ENCODE assay signal across 8 cellular contexts in genomic region chr5:140400730-140401361, GRCh38. TPM values are rescaled to one million over a fixed set of nuclear protein-coding genes. Genes with fewer than 3 reads are reported as not detected.
DNase-seq lines count a peak whose midpoint lies in the region; ATAC-seq and TF ChIP-seq lines count a peak whose summit lies in the region.

No MANE protein-coding gene starts in this region.

- WGBS in lower leg skin, 2 donors, result 0 to 2% methylated on average over 25 to 47 of the region's 54 CpGs

- TF ChIP-seq POLR2A in lower leg skin (IDR thresholded peaks at IDR 0.05), result peak in 1 of 2 donors; percentile 0

- H3K27me3 ChIP-seq in CD4-positive, alpha-beta memory T cell (ENCODE audit: insufficient read depth, low read length), result no peaks in the 10 kb centered on the region

- no peaks in the 10 kb centered on the region for H3K27me3 Mint-ChIP-seq in CD4-positive, alpha-beta memory T cell
- H3K27me3 Mint-ChIP-seq in activated CD4-positive, alpha-beta memory T cell treated with anti-CD3 and anti-CD28 coated beads, Interleukin-2, amount 10 ng/mL, durations not matched to agents 7 days and 5 days, result no peaks in the 10 kb centered on the region

- H3K4me1 Mint-ChIP-seq in CD4-positive, alpha-beta memory T cell, result peaks cover 21 to 38% (median 30%) of the 10 kb centered on the region in 4 donors
- peaks cover 32% of the 10 kb centered on the region for H3K4me1 Mint-ChIP-seq in activated CD4-positive, alpha-beta memory T cell treated with anti-CD3 and anti-CD28 coated beads, Interleukin-2, amount 10 ng/mL, durations not matched to agents 7 days and 5 days

- no peak for TF ChIP-seq CTCF in lower leg skin (IDR thresholded peaks at IDR 0.05)

- H3K4me3 ChIP-seq in CD4-positive, alpha-beta memory T cell (ENCODE audit: low read length in 2 of 2), result peak overlapping the region; percentile 90 to 99
- peak overlapping the region; percentile 79 for H3K4me3 ChIP-seq in lower leg skin (ENCODE audit: low read depth, poor library complexity, severe bottlenecking)

- H3K4me3 Mint-ChIP-seq in CD4-positive, alpha-beta memory T cell, result no peak overlapping the region
- H3K4me3 Mint-ChIP-seq in activated CD4-positive, alpha-beta memory T cell treated with anti-CD3 and anti-CD28 coated beads, Interleukin-2, amount 10 ng/mL, durations not matched to agents 7 days and 5 days, result no peak overlapping the region

- H3K4me1 ChIP-seq in CD4-positive, alpha-beta memory T cell (ENCODE audit: insufficient read depth, low read length), result peaks cover 41% of the 10 kb centered on the region

- POLR2A ChIA-PET in CD4-positive, alpha-beta memory T cell (lab: Charles Lee; ENCODE audit: partially characterized antibody), result interaction anchor here (0.6 to 4.1 kb wide), 34 partner anchors 8 to 919 kb away, joined by 3 to 57 read pairs (median 6); partner anchors contain the start of genes APBB3, CD14, EIF4EBP3 and HARS1
- POLR2A ChIA-PET in activated CD4-positive, alpha-beta memory T cell treated with anti-CD3 and anti-CD28 coated beads, Interleukin-2, amount 10 ng/mL, durations not matched to agents 7 days and 5 days (lab: Charles Lee), result interaction anchor here (0.7 to 2.9 kb wide), 47 partner anchors 8 to 1219 kb away, joined by 3 to 39 read pairs (median 5); partner anchors contain the start of genes APBB3, CD14, DIAPH1 and EIF4EBP3

- intact Hi-C loops in CD4-positive, alpha-beta memory T cell (cut with micrococcal nuclease), result loop anchor here (1.0 to 2.0 kb wide), 10 partner anchors 98 to 920 kb away; partner anchors contain the start of genes APBB3, IK, NDUFA2 and PFDN1
- intact Hi-C loops in lower leg skin (cut with DNase I; ENCODE audit: low total_unique reads), result no loop called here

- ATAC-seq in GM19455 (IDR thresholded peaks at IDR 0.05; ENCODE audit: unreplicated experiment) (peak; percentile 75), HG03575 (IDR thresholded peaks at IDR 0.05; ENCODE audit: extremely low read depth, insufficient number of reproducible peaks, low FRiP score, unreplicated experiment) (peak; percentile 41)

- H3K36me3 ChIP-seq in CD4-positive, alpha-beta memory T cell (ENCODE audit: insufficient read depth, low read length), result peaks cover 4% of the 10 kb centered on the region

- no peaks in the 10 kb centered on the region for H3K9me3 Mint-ChIP-seq in CD4-positive, alpha-beta memory T cell
- H3K9me3 Mint-ChIP-seq in activated CD4-positive, alpha-beta memory T cell treated with anti-CD3 and anti-CD28 coated beads, Interleukin-2, amount 10 ng/mL, durations not matched to agents 7 days and 5 days, result no peaks in the 10 kb centered on the region

- peaks cover 12 to 21% of the 10 kb centered on the region in 2 donors for H3K36me3 Mint-ChIP-seq in CD4-positive, alpha-beta memory T cell
- peaks cover 21% of the 10 kb centered on the region for H3K36me3 Mint-ChIP-seq in activated CD4-positive, alpha-beta memory T cell treated with anti-CD3 and anti-CD28 coated beads, Interleukin-2, amount 10 ng/mL, durations not matched to agents 7 days and 5 days (ENCODE audit: low read depth)

- no peaks in the 10 kb centered on the region for H3K9me3 ChIP-seq in CD4-positive, alpha-beta memory T cell (ENCODE audit: control insufficient read depth in 1 of 2, low read length in 2 of 2)

- DNase-seq in CD4-positive, alpha-beta memory T cell, result peak; percentile 92 to 95 (median 93)
- DNase-seq in NCI-H82 (lab: John Stamatoyannopoulos, UW) (peak; percentile 94), ecto neural progenitor cell (ENCODE audit: low spot score) (peak; percentile 93), lower leg skin (ENCODE audit: low spot score in 2 of 2) (peak; percentile 92 to 97)
- DNase-seq in activated CD4-positive, alpha-beta memory T cell treated with anti-CD3 and anti-CD28 coated beads, Interleukin-2, amount 10 ng/mL, durations not matched to agents 7 days and 5 days, result peak; percentile 87
- DNase-seq in stimulated activated CD4-positive, alpha-beta T cell treated with anti-CD3 and anti-CD28 coated beads, Interleukin-4, amount 100 ng/mL, for 24 hours, result peak; percentile 89

- CTCF ChIA-PET in CD4-positive, alpha-beta memory T cell (lab: Charles Lee; ENCODE audit: partially characterized antibody), result interaction anchor here (1.1 to 1.2 kb wide), 2 partner anchors 28 to 321 kb away, joined by 3 to 4 read pairs; no protein-coding TSS in a partner anchor
- CTCF ChIA-PET in activated CD4-positive, alpha-beta memory T cell treated with anti-CD3 and anti-CD28 coated beads, Interleukin-2, amount 10 ng/mL, durations not matched to agents 7 days and 5 days (lab: Charles Lee), result interaction anchor here (0.6 to 3.5 kb wide), 12 partner anchors 28 to 1935 kb away, joined by 3 to 13 read pairs (median 3); partner anchors contain the start of gene HBEGF

- H3K27ac Mint-ChIP-seq in CD4-positive, alpha-beta memory T cell, result peak overlapping the region in 5 of 7 donors; percentile 89 to 95 (median 94)
- H3K27ac Mint-ChIP-seq in activated CD4-positive, alpha-beta memory T cell treated with anti-CD3 and anti-CD28 coated beads, Interleukin-2, amount 10 ng/mL, durations not matched to agents 7 days and 5 days, result peak overlapping the region; percentile 76

- peak overlapping the region; percentile 90 for H3K27ac ChIP-seq in CD4-positive, alpha-beta memory T cell (ENCODE audit: low read depth, low read length)

RNA-seq across cellular contexts. Expression of gene ANKHD1, which starts 0.8 kb away (rescaled TPM):
- total RNA-seq in CD4-positive, alpha-beta memory T cell, result 100 to 1,000 TPM; 228 to 252 TPM
- polyA plus RNA-seq in CD4-positive, alpha-beta memory T cell, result 100 to 1,000 TPM in 1 of 2 donors, 10 to 100 TPM in 1; 58.6 to 100 TPM
- 100 to 1,000 TPM; 109 to 122 TPM for total RNA-seq in activated CD4-positive, alpha-beta memory T cell treated with anti-CD3 and anti-CD28 coated beads, Interleukin-2, amount 10 ng/mL, durations not matched to agents 7 days and 5 days
- total RNA-seq in lower leg skin, result 100 to 1,000 TPM in 2 of 4 donors, 10 to 100 TPM in 2; 73.6 to 165 (median 101) TPM

RNA-seq across cellular contexts. Expression of gene SLC4A9, which starts 40.9 kb away (rescaled TPM):
- not detected for total RNA-seq in CD4-positive, alpha-beta memory T cell
- polyA plus RNA-seq in CD4-positive, alpha-beta memory T cell, result not detected
- under 1 TPM; 0.43 to 0.78 TPM for total RNA-seq in activated CD4-positive, alpha-beta memory T cell treated with anti-CD3 and anti-CD28 coated beads, Interleukin-2, amount 10 ng/mL, durations not matched to agents 7 days and 5 days
- total RNA-seq in lower leg skin, result 1 to 10 TPM in 1 of 4 donors, under 1 TPM in 2, not detected in 1; 0.10 to 1.4 (median 0.38) TPM

RNA-seq across cellular contexts. Expression of gene HBEGF, which starts 54.4 kb away (rescaled TPM):
- total RNA-seq in CD4-positive, alpha-beta memory T cell, result under 1 TPM; 0.52 to 0.86 TPM
- 1 to 10 TPM; 1.2 to 2.4 TPM for polyA plus RNA-seq in CD4-positive, alpha-beta memory T cell
- total RNA-seq in activated CD4-positive, alpha-beta memory T cell treated with anti-CD3 and anti-CD28 coated beads, Interleukin-2, amount 10 ng/mL, durations not matched to agents 7 days and 5 days, result 10 to 100 TPM; 67.9 to 69.1 TPM
- 10 to 100 TPM; 16.6 to 24.3 (median 18.4) TPM for total RNA-seq in lower leg skin

Comparison
In these comparisons a context has a peak if more than half of its experiments do, and no peak if none do; other contexts are left out.
1. Peak in every context shown above with its lines: DNase-seq, ATAC-seq, H3K4me3 ChIP-seq and H3K27ac ChIP-seq.
2. RNA of gene HBEGF, which starts 54.4 kb away (total RNA-seq): 67.9 to 69.1 TPM in activated CD4-positive, alpha-beta memory T cell treated with anti-CD3 and anti-CD28 coated beads, Interleukin-2, amount 10 ng/mL, durations not matched to agents 7 days and 5 days and 16.6 to 24.3 TPM in lower leg skin; 0.52 to 0.86 TPM in CD4-positive, alpha-beta memory T cell; every median in the first group is over 4 times any median in the second.